ENCODE assay signal across 7 cellular contexts in the genomic region with DNA sequence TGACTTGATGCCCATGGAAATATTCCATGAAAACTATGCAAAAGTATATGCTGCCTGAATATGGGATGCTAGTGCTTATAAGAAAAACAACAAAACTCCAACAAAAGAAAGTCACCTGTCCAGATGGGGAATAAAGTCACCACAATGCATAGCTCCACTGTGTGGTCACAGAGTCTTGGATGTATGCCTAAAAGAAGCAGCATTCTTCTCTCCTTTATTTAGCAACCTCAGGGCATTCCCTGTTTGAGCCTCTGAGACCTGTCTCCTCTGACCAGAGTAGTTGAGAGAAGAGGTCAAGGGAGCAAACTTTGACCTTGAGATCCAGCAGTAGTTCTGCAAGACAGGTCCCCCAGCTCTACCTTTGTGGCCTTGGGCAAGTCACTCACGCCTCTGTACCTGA.
"Had no signal": no experiment of that assay in that cellular context is flagged by ENCODE, and none has a peak within 500 bp of the region (broad histone marks: within the 10 kb centered on the region; RNA-seq: fewer than 3 reads in every experiment).

No MANE protein-coding gene starts in this region.

- DNase-seq: IMR-90, KBM-7, KG1 had no signal

- H3K27ac ChIP-seq: HL-60 had no signal

- H3K4me3 Mint-ChIP-seq: IgD-negative memory B cell had no signal

- H3K9me3 Mint-ChIP-seq: IgD-negative memory B cell had no signal

- ATAC-seq: HepG2, K562 had no signal

- H3K4me3 ChIP-seq: K562 had no signal

- H3K36me3 Mint-ChIP-seq: IgD-negative memory B cell had no signal
